In genomic region chr14:55411426-55412389, GRCh38 we compare ENCODE assay signal across 1 cellular context.
TF ChIP-seq lines count a peak whose summit lies in the region.

A gene with protein sequence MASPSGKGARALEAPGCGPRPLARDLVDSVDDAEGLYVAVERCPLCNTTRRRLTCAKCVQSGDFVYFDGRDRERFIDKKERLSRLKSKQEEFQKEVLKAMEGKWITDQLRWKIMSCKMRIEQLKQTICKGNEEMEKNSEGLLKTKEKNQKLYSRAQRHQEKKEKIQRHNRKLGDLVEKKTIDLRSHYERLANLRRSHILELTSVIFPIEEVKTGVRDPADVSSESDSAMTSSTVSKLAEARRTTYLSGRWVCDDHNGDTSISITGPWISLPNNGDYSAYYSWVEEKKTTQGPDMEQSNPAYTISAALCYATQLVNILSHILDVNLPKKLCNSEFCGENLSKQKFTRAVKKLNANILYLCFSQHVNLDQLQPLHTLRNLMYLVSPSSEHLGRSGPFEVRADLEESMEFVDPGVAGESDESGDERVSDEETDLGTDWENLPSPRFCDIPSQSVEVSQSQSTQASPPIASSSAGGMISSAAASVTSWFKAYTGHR (minus strand): TSS chr14:55411830. CDS start chr14:55411822, 8 bp downstream.

TF ChIP-seq in HEK293, 187 proteins besides CTCF, POLR2A, EP300 and RAD21 (continued from another document and continues in another):
- TF ChIP-seq ZNF157 (tag by site-specific recombination; IDR thresholded peaks at IDR 0.05) (no peak), KLF7 (tag by site-specific recombination; IDR thresholded peaks at IDR 0.05; ENCODE audit: borderline replicate concordance) (no peak), ZNF580 (tag by site-specific recombination; IDR thresholded peaks at IDR 0.05) (no peak), ZNF26 (tag by site-specific recombination; IDR thresholded peaks at IDR 0.05) (no peak), KLF1 (tag by site-specific recombination; IDR thresholded peaks at IDR 0.05) (no peak), ZNF488 (tag by site-specific recombination; IDR thresholded peaks at IDR 0.05) (no peak), ATF2 (tag by site-specific recombination; IDR thresholded peaks at IDR 0.05; ENCODE audit: low read depth) (no peak), ZBTB20 (tag by site-specific recombination; IDR thresholded peaks at IDR 0.05) (no peak), ZNF548 (tag by site-specific recombination; IDR thresholded peaks at IDR 0.05) (no peak), ZNF585B (tag by site-specific recombination; IDR thresholded peaks at IDR 0.05) (no peak), ZNF610 (tag by site-specific recombination; IDR thresholded peaks at IDR 0.05; ENCODE audit: borderline replicate concordance) (no peak), ZNF776 (tag by site-specific recombination; IDR thresholded peaks at IDR 0.05; ENCODE audit: borderline replicate concordance) (no peak), OVOL3 (tag by site-specific recombination; IDR thresholded peaks at IDR 0.05) (peak; percentile 35; the same call in 1 of the 2 replicates), ZNF114 (tag by site-specific recombination; IDR thresholded peaks at IDR 0.05) (no peak), ZNF624 (tag by site-specific recombination; IDR thresholded peaks at IDR 0.05) (no peak), ZBTB10 (tag by site-specific recombination; IDR thresholded peaks at IDR 0.05) (peak; percentile 87), ZNF23 (tag by site-specific recombination; IDR thresholded peaks at IDR 0.05; ENCODE audit: borderline replicate concordance) (no peak), ZNF341 (tag by site-specific recombination; IDR thresholded peaks at IDR 0.05; ENCODE audit: low read depth) (no peak), ZNF133 (tag by site-specific recombination; IDR thresholded peaks at IDR 0.05) (no peak), ZNF626 (tag by site-specific recombination; IDR thresholded peaks at IDR 0.05) (no peak), ZNF561 (tag by site-specific recombination; IDR thresholded peaks at IDR 0.05; ENCODE audit: borderline replicate concordance) (no peak), GLI4 (tag by site-specific recombination; IDR thresholded peaks at IDR 0.05) (no peak), ZNF221 (tag by site-specific recombination; IDR thresholded peaks at IDR 0.05; ENCODE audit: borderline replicate concordance) (no peak), ZNF529 (tag by site-specific recombination; IDR thresholded peaks at IDR 0.05; ENCODE audit: insufficient replicate concordance) (no peak), ZNF658 (tag by site-specific recombination; IDR thresholded peaks at IDR 0.05) (no peak), EGR2 (tag by site-specific recombination; IDR thresholded peaks at IDR 0.05; ENCODE audit: low read depth) (no peak), KLF8 (tag by site-specific recombination; IDR thresholded peaks at IDR 0.05) (no peak), ZBTB8A (tag by site-specific recombination; IDR thresholded peaks at IDR 0.05) (no peak; the same call in none of the 2 replicates), ZNF391 (tag by site-specific recombination; IDR thresholded peaks at IDR 0.05; ENCODE audit: borderline replicate concordance, low read depth) (no peak), ZNF704 (tag by site-specific recombination; IDR thresholded peaks at IDR 0.05) (no peak), ZNF366 (tag by site-specific recombination; conservative IDR thresholded peaks at IDR 0.05) (no peak), ZNF132 (tag by site-specific recombination; IDR thresholded peaks at IDR 0.05; ENCODE audit: borderline replicate concordance) (no peak), ZNF311 (tag by site-specific recombination; IDR thresholded peaks at IDR 0.05; ENCODE audit: borderline replicate concordance) (no peak), ZNF37A (tag by site-specific recombination; IDR thresholded peaks at IDR 0.05) (no peak), ZNF501 (tag by site-specific recombination; IDR thresholded peaks at IDR 0.05) (peak; percentile 56; the same call in 1 of the 2 replicates), ZNF416 (tag by site-specific recombination; IDR thresholded peaks at IDR 0.05) (no peak), ZNF302 (tag by site-specific recombination; IDR thresholded peaks at IDR 0.05; ENCODE audit: low read depth) (no peak), ZNF248 (tag by site-specific recombination; IDR thresholded peaks at IDR 0.05) (no peak), ZNF571 (tag by site-specific recombination; IDR thresholded peaks at IDR 0.05) (no peak), AEBP2 (tag by site-specific recombination; IDR thresholded peaks at IDR 0.05; ENCODE audit: borderline replicate concordance) (no peak), ZNF239 (tag by site-specific recombination; IDR thresholded peaks at IDR 0.05) (no peak), GLI2 (tag by site-specific recombination; IDR thresholded peaks at IDR 0.05; ENCODE audit: borderline replicate concordance, low read depth) (no peak), ZNF211 (tag by site-specific recombination; IDR thresholded peaks at IDR 0.05; ENCODE audit: low read depth) (no peak), ZNF433 (tag by site-specific recombination; IDR thresholded peaks at IDR 0.05; ENCODE audit: low read depth) (no peak), ZFHX2 (tag by site-specific recombination; conservative IDR thresholded peaks at IDR 0.05) (no peak), ZNF629 (tag by site-specific recombination; IDR thresholded peaks at IDR 0.05) (peak; percentile 40), ZNF560 (tag by site-specific recombination; IDR thresholded peaks at IDR 0.05; ENCODE audit: borderline replicate concordance) (no peak), TCF7L2 (IDR thresholded peaks at IDR 0.05; ENCODE audit: borderline replicate concordance, low read depth, low read length) (no peak), YY2 (tag by site-specific recombination; IDR thresholded peaks at IDR 0.05) (peak; percentile 95), ZNF473 (tag by site-specific recombination; IDR thresholded peaks at IDR 0.05) (no peak), ZNF19 (tag by site-specific recombination; IDR thresholded peaks at IDR 0.05; ENCODE audit: low read depth) (no peak), ZNF660 (tag by site-specific recombination; IDR thresholded peaks at IDR 0.05) (peak; percentile 30; the same call in 1 of the 2 replicates), ZFP69B (tag by site-specific recombination; IDR thresholded peaks at IDR 0.05) (no peak), ZBTB7A (tag by site-specific recombination; IDR thresholded peaks at IDR 0.05; ENCODE audit: low read depth) (peak; percentile 43; the same call in 1 of the 2 replicates), ZIC2 (tag by site-specific recombination; IDR thresholded peaks at IDR 0.05) (no peak), ZNF549 (tag by site-specific recombination; IDR thresholded peaks at IDR 0.05) (no peak), SALL2 (tag by site-specific recombination; IDR thresholded peaks at IDR 0.05; ENCODE audit: borderline replicate concordance) (no peak)
- TF ChIP-seq, protein P1, sequence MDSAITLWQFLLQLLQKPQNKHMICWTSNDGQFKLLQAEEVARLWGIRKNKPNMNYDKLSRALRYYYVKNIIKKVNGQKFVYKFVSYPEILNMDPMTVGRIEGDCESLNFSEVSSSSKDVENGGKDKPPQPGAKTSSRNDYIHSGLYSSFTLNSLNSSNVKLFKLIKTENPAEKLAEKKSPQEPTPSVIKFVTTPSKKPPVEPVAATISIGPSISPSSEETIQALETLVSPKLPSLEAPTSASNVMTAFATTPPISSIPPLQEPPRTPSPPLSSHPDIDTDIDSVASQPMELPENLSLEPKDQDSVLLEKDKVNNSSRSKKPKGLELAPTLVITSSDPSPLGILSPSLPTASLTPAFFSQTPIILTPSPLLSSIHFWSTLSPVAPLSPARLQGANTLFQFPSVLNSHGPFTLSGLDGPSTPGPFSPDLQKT (IDR thresholded peaks at IDR 0.05; ENCODE audit: borderline replicate concordance, low read depth, low read length) = no peak
- TF ChIP-seq, protein P2, sequence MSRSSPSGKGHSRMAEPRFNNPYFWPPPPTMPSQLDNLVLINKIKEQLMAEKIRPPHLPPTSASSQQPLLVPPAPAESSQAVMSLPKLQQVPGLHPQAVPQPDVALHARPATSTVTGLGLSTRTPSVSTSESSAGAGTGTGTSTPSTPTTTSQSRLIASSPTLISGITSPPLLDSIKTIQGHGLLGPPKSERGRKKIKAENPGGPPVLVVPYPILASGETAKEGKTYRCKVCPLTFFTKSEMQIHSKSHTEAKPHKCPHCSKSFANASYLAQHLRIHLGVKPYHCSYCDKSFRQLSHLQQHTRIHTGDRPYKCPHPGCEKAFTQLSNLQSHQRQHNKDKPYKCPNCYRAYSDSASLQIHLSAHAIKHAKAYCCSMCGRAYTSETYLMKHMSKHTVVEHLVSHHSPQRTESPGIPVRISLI (tag by site-specific recombination; IDR thresholded peaks at IDR 0.05) = no peak
- TF ChIP-seq, protein P3, sequence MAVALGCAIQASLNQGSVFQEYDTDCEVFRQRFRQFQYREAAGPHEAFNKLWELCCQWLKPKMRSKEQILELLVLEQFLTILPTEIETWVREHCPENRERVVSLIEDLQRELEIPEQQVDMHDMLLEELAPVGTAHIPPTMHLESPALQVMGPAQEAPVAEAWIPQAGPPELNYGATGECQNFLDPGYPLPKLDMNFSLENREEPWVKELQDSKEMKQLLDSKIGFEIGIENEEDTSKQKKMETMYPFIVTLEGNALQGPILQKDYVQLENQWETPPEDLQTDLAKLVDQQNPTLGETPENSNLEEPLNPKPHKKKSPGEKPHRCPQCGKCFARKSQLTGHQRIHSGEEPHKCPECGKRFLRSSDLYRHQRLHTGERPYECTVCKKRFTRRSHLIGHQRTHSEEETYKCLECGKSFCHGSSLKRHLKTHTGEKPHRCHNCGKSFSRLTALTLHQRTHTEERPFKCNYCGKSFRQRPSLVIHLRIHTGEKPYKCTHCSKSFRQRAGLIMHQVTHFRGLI (tag by site-specific recombination; IDR thresholded peaks at IDR 0.05) = 0 out of 2 replicates have a peak, but pooled peaks have one; percentile 29
